21 cellular contexts compared by ENCODE assay signal in genomic region chr12:83954071-83954789, GRCh38.
"Had no signal": no experiment of that assay in that cellular context is flagged by ENCODE, and none has a peak within 500 bp of the region (broad histone marks: within the 10 kb centered on the region; RNA-seq: fewer than 3 reads in every experiment).

No MANE protein-coding gene starts in this region.

- H3K27me3 ChIP-seq: body of pancreas, colonic mucosa, hepatocyte, right lobe of liver, testis, upper lobe of left lung had no signal

- H3K4me3 Mint-ChIP-seq: activated CD4-positive, alpha-beta T cell treated with anti-CD3 and anti-CD28 coated beads, Interleukin-2, amount 10 ng/mL, durations not matched to agents 24 days and 14 days; activated naive CD8-positive, alpha-beta T cell; natural killer cell treated with Interleukin-12 subunit alpha and Interleukin-12 subunit beta and Interleukin-15 and Interleukin-18, amount 100 ng/mL, for 72 hours; stimulated activated naive CD8-positive, alpha-beta T cell treated with anti-CD3 and anti-CD28 coated beads, Interleukin-15, Interleukin-2, amounts not matched to agents 100 ng/mL and 50 ng/mL, for 24 hours had no signal

- H3K4me2 ChIP-seq: hepatocyte had no signal

- H3K4me3 ChIP-seq: body of pancreas, colonic mucosa, hepatocyte, psoas muscle, right lobe of liver, testis, upper lobe of left lung had no signal

- H3K27ac Mint-ChIP-seq: activated CD4-positive, alpha-beta T cell treated with anti-CD3 and anti-CD28 coated beads, Interleukin-2, amount 10 ng/mL, durations not matched to agents 24 days and 14 days; activated naive CD8-positive, alpha-beta T cell; natural killer cell treated with Interleukin-12 subunit alpha and Interleukin-12 subunit beta and Interleukin-15 and Interleukin-18, amount 100 ng/mL, for 72 hours; stimulated activated naive CD8-positive, alpha-beta T cell treated with anti-CD3 and anti-CD28 coated beads, Interleukin-15, Interleukin-2, amounts not matched to agents 100 ng/mL and 50 ng/mL, for 24 hours had no signal

- H2AFZ ChIP-seq: hepatocyte had no signal

- H3K36me3 Mint-ChIP-seq: activated naive CD8-positive, alpha-beta T cell; natural killer cell treated with Interleukin-12 subunit alpha and Interleukin-12 subunit beta and Interleukin-15 and Interleukin-18, amount 100 ng/mL, for 72 hours had no signal

- H3K4me1 ChIP-seq: body of pancreas, colonic mucosa, psoas muscle, right lobe of liver, testis, upper lobe of left lung had no signal

- H3K27ac ChIP-seq: body of pancreas, colonic mucosa, epithelial cell of prostate, hepatocyte, psoas muscle, right lobe of liver, testis, upper lobe of left lung had no signal

- H3K27me3 Mint-ChIP-seq: activated CD4-positive, alpha-beta T cell treated with anti-CD3 and anti-CD28 coated beads, Interleukin-2, amount 10 ng/mL, durations not matched to agents 24 days and 14 days; activated naive CD8-positive, alpha-beta T cell; natural killer cell treated with Interleukin-12 subunit alpha and Interleukin-12 subunit beta and Interleukin-15 and Interleukin-18, amount 100 ng/mL, for 72 hours; stimulated activated naive CD8-positive, alpha-beta T cell treated with anti-CD3 and anti-CD28 coated beads, Interleukin-15, Interleukin-2, amounts not matched to agents 100 ng/mL and 50 ng/mL, for 24 hours had no signal

- H3K9me3 Mint-ChIP-seq: activated CD4-positive, alpha-beta T cell treated with anti-CD3 and anti-CD28 coated beads, Interleukin-2, amount 10 ng/mL, durations not matched to agents 24 days and 14 days had no signal

- H3K79me2 ChIP-seq: hepatocyte had no signal

- DNase-seq: activated CD4-positive, alpha-beta T cell treated with anti-CD3 and anti-CD28 coated beads, Interleukin-2, amount 10 ng/mL, durations not matched to agents 24 days and 14 days; activated CD4-positive, CD25-positive, alpha-beta regulatory T cell; activated CD8-positive, alpha-beta memory T cell treated with anti-CD3 and anti-CD28 coated beads for 24 hours; activated gamma-delta T cell treated with Interleukin-2 at 50 U/mL for 16 hours; body of pancreas; central memory CD4-positive, alpha-beta T cell; colonic mucosa; effector CD4-positive, alpha-beta T cell; left ventricle myocardium superior; mesenchymal stem cell; occipital lobe; psoas muscle; right lobe of liver; T-helper 2 cell; testis; upper lobe of left lung had no signal

- H3K4me1 Mint-ChIP-seq: activated CD4-positive, alpha-beta T cell treated with anti-CD3 and anti-CD28 coated beads, Interleukin-2, amount 10 ng/mL, durations not matched to agents 24 days and 14 days had no signal

- H3K9me3 ChIP-seq: body of pancreas, colonic mucosa, psoas muscle, right lobe of liver, testis, upper lobe of left lung had no signal

- H3K36me3 ChIP-seq: colonic mucosa, right lobe of liver, upper lobe of left lung had no signal
